Comparison of ENCODE assay signal across 9 cellular contexts in the genomic region with DNA sequence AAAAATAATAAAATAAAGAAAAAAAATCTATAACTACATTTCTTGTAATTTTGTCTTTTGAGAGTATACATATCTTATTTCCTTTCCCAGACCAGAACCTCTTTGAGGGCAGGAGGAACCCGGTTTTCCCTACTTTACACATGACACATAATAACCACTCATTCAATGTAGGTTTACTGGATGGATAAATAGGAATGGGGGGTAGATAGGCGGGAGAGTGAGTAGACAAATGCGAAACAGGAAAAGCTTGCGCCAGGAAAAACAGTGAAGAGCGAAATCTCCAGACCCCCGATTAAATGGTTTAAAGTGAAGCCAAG. TPM values are rescaled to one million over a fixed set of nuclear protein-coding genes. Genes with fewer than 3 reads are reported as not detected.
DNase-seq lines count a peak whose midpoint lies in the region; ATAC-seq and TF ChIP-seq lines count a peak whose summit lies in the region.
"Had no signal": no experiment of that assay in that cellular context is flagged by ENCODE, and none has a peak within 500 bp of the region (broad histone marks: within the 10 kb centered on the region; RNA-seq: fewer than 3 reads in every experiment).

No MANE protein-coding gene starts in this region.

- peak overlapping the region; percentile 100 for H3K27ac Mint-ChIP-seq in activated CD4-positive, alpha-beta T cell treated with anti-CD3 and anti-CD28 coated beads for 36 hours
- H3K27ac Mint-ChIP-seq in brain: peak overlapping the region; percentile 100

- no peak for DNase-seq in activated CD4-positive, alpha-beta T cell treated with anti-CD3 and anti-CD28 coated beads for 36 hours
- no peak for DNase-seq in activated CD4-positive, alpha-beta T cell treated with anti-CD3 and anti-CD28 coated beads, Interleukin-2, amount 50 U/mL, for 1 hour
- DNase-seq in right lobe of liver: no peak
- DNase-seq in tibial artery: no peak
- no peak for DNase-seq in NCI-H2081 (lab: John Stamatoyannopoulos, UW)
- DNase-seq in activated gamma-delta T cell treated with Interleukin-2 at 50 U/mL for 16 hours: no peak
- DNase-seq in NCI-H1694 treated with DMSO at 0.1 percent for 48 hours (lab: John Stamatoyannopoulos, UW): no peak

- under 1% methylated on average over 6 of the region's 6 CpGs for WGBS in right lobe of liver (ENCODE audit: insufficient coverage, low coverage, low lambda C conversion rate, missing lambda C conversion rate)

- peak; percentile 3 for ATAC-seq in activated CD4-positive, alpha-beta T cell treated with anti-CD3 and anti-CD28 coated beads for 36 hours
- peak in 1 of 4 donors; percentile 4 for ATAC-seq in right lobe of liver

- H3K27me3 ChIP-seq in right lobe of liver (no peaks in the 10 kb centered on the region), tibial artery (no peaks in the 10 kb centered on the region)

- CTCF ChIA-PET in activated CD4-positive, alpha-beta T cell treated with anti-CD3 and anti-CD28 coated beads for 36 hours (lab: Charles Lee): no interaction called here

- H3K27me3 Mint-ChIP-seq in activated CD4-positive, alpha-beta T cell treated with anti-CD3 and anti-CD28 coated beads for 36 hours: no peaks in the 10 kb centered on the region
- peaks cover 9% of the 10 kb centered on the region for H3K27me3 Mint-ChIP-seq in brain

- H3K36me3 Mint-ChIP-seq in activated CD4-positive, alpha-beta T cell treated with anti-CD3 and anti-CD28 coated beads for 36 hours (ENCODE audit: low read depth): no peaks in the 10 kb centered on the region
- peaks cover 3% of the 10 kb centered on the region for H3K36me3 Mint-ChIP-seq in brain

- H3K27ac ChIP-seq in right lobe of liver: peak overlapping the region; percentile 94 to 98 (median 98)
- peak overlapping the region; percentile 87 to 92 for H3K27ac ChIP-seq in tibial artery

- peak overlapping the region; percentile 87 to 96 (median 95) for H3K4me3 ChIP-seq in right lobe of liver
- peak overlapping the region; percentile 85 to 88 for H3K4me3 ChIP-seq in tibial artery

- no peaks in the 10 kb centered on the region for H3K9me3 ChIP-seq in right lobe of liver
- no peaks in the 10 kb centered on the region for H3K9me3 ChIP-seq in tibial artery

- POLR2A ChIA-PET in activated CD4-positive, alpha-beta T cell treated with anti-CD3 and anti-CD28 coated beads for 36 hours (lab: Charles Lee): no interaction called here

- no peaks in the 10 kb centered on the region for H3K9me3 Mint-ChIP-seq in activated CD4-positive, alpha-beta T cell treated with anti-CD3 and anti-CD28 coated beads for 36 hours (ENCODE audit: low read depth)
- H3K9me3 Mint-ChIP-seq in brain: peaks cover 0 to 9% (median 0%) of the 10 kb centered on the region in 5 experiments

- H3K4me1 ChIP-seq in right lobe of liver: peaks cover 0 to 29% (median 12%) of the 10 kb centered on the region in 4 donors
- peaks cover 0 to 39% (median 19%) of the 10 kb centered on the region in 4 donors for H3K4me1 ChIP-seq in tibial artery

- H3K4me3 Mint-ChIP-seq in activated CD4-positive, alpha-beta T cell treated with anti-CD3 and anti-CD28 coated beads for 36 hours: peak overlapping the region; percentile 81
- H3K4me3 Mint-ChIP-seq in brain: peak overlapping the region; percentile 90 to 95 (median 93)

- H3K36me3 ChIP-seq in right lobe of liver (no peaks in the 10 kb centered on the region), tibial artery (no peaks in the 10 kb centered on the region)

- TF ChIP-seq POLR2A in right lobe of liver (IDR thresholded peaks at IDR 0.05): no peak

- TF ChIP-seq CTCF in brain (conservative IDR thresholded peaks at IDR 0.05) (no peak), right lobe of liver (IDR thresholded peaks at IDR 0.05) (no peak), tibial artery (IDR thresholded peaks at IDR 0.05) (no peak)

- H3K4me1 Mint-ChIP-seq in activated CD4-positive, alpha-beta T cell treated with anti-CD3 and anti-CD28 coated beads for 36 hours: peaks cover 39% of the 10 kb centered on the region
- peaks cover 41% of the 10 kb centered on the region for H3K4me1 Mint-ChIP-seq in brain

- intact Hi-C loops in activated CD4-positive, alpha-beta T cell treated with anti-CD3 and anti-CD28 coated beads for 36 hours (cut with DNase I, micrococcal nuclease): loop anchor here in 1 of 2 experiments (10.0 kb wide), 2 partner anchors 262 to 1022 kb away; a partner anchor contains a TSS
- intact Hi-C loops in right lobe of liver (cut with DNase I) (no loop called here), tibial artery (cut with DNase I; ENCODE audit: low total_unique reads) (no loop called here)

RNA-seq across cellular contexts. Expression of a gene that starts 0.5 kb away (rescaled TPM):
- total RNA-seq in activated CD4-positive, alpha-beta T cell treated with anti-CD3 and anti-CD28 coated beads for 36 hours: 10 to 100 TPM; 38.9 to 42.7 TPM
- 40.1 TPM for polyA plus RNA-seq in brain (ENCODE audit: insufficient read depth, low read depth, low replicate concordance)
- 10 to 100 TPM; 22.9 to 44.1 (median 33.3) TPM for total RNA-seq in right lobe of liver

RNA-seq across cellular contexts. Expression of a gene that starts 56.6 kb away (rescaled TPM):
- not detected for total RNA-seq in activated CD4-positive, alpha-beta T cell treated with anti-CD3 and anti-CD28 coated beads for 36 hours
- 3.5 TPM for polyA plus RNA-seq in brain (ENCODE audit: insufficient read depth, low read depth, low replicate concordance)
- total RNA-seq in right lobe of liver: under 1 TPM in 1 of 6 experiments, not detected in 5; 0.25 TPM
- total RNA-seq: mesenteric fat pad had no signal
